8 cellular contexts compared by ENCODE assay signal in genomic region chr12:13000935-13001724, GRCh38. TPM values are rescaled to one million over a fixed set of nuclear protein-coding genes. Genes with fewer than 3 reads are reported as not detected.
DNase-seq lines count a peak whose midpoint lies in the region; ATAC-seq and TF ChIP-seq lines count a peak whose summit lies in the region.

No MANE protein-coding gene starts in this region.

- H3K27me3 Mint-ChIP-seq in activated CD4-positive, alpha-beta T cell treated with anti-CD3 and anti-CD28 coated beads, Interleukin-2, amount 10 ng/mL, durations not matched to agents 7 days and 5 days, result peaks cover 31% of the 10 kb centered on the region

- H3K27ac ChIP-seq in left lung, result peak overlapping the region; percentile 92 to 95

- CTCF ChIA-PET in activated CD4-positive, alpha-beta T cell treated with anti-CD3 and anti-CD28 coated beads, Interleukin-2, amount 10 ng/mL, durations not matched to agents 7 days and 5 days (lab: Charles Lee), result interaction anchor here (1.4 kb wide), 1 partner anchor 18 kb away, joined by 3 read pairs; no protein-coding TSS in a partner anchor

- TF ChIP-seq CTCF in AG09309 (IDR thresholded peaks at IDR 0.05; ENCODE audit: control insufficient read depth, insufficient read depth, low read depth, low read length, missing control alignments) (peak; percentile 51), left lung (IDR thresholded peaks at IDR 0.05) (peak; percentile 19 to 46)

- peak overlapping the region; percentile 55 for H3K4me3 ChIP-seq in AG09309 (ENCODE audit: control insufficient read depth, low read depth, low read length)
- peak overlapping the region; percentile 67 to 83 for H3K4me3 ChIP-seq in left lung

- peak; percentile 31 for ATAC-seq in GM18907 (IDR thresholded peaks at IDR 0.05; ENCODE audit: unreplicated experiment)
- ATAC-seq in left lung, result peak; percentile 42
- ATAC-seq in HG02884 (IDR thresholded peaks at IDR 0.05; ENCODE audit: unreplicated experiment), result no peak

- H3K27ac Mint-ChIP-seq in activated CD4-positive, alpha-beta T cell treated with anti-CD3 and anti-CD28 coated beads, Interleukin-2, amount 10 ng/mL, durations not matched to agents 7 days and 5 days, result peak overlapping the region; percentile 94

- intact Hi-C loops in left lung (cut with DNase I), result loop anchor here in 1 of 2 donors (10.0 kb wide), 2 partner anchors 84 to 224 kb away; no protein-coding TSS in a partner anchor

- DNase-seq in AG09309 (ENCODE audit: low read depth), result no peak
- DNase-seq in NCI-H1092 (lab: John Stamatoyannopoulos, UW), result peak; percentile 43
- peak; percentile 38 for DNase-seq in activated CD4-positive, alpha-beta T cell treated with anti-CD3 and anti-CD28 coated beads, Interleukin-2, amount 10 ng/mL, durations not matched to agents 7 days and 5 days
- peak; percentile 87 for DNase-seq in ecto neural progenitor cell (ENCODE audit: low spot score)
- peak; percentile 64 to 91 for DNase-seq in left lung
- DNase-seq in stimulated activated CD4-positive, alpha-beta T cell treated with anti-CD3 and anti-CD28 coated beads, Interleukin-4, amount 100 ng/mL, for 48 hours (ENCODE audit: low read depth in 2 of 2), result peak; percentile 12 to 17

- H3K9me3 Mint-ChIP-seq in activated CD4-positive, alpha-beta T cell treated with anti-CD3 and anti-CD28 coated beads, Interleukin-2, amount 10 ng/mL, durations not matched to agents 7 days and 5 days, result no peaks in the 10 kb centered on the region

- POLR2A ChIA-PET in activated CD4-positive, alpha-beta T cell treated with anti-CD3 and anti-CD28 coated beads, Interleukin-2, amount 10 ng/mL, durations not matched to agents 7 days and 5 days (lab: Charles Lee), result no interaction called here

- H3K9me3 ChIP-seq in left lung, result no peaks in the 10 kb centered on the region

- no peaks in the 10 kb centered on the region for H3K36me3 Mint-ChIP-seq in activated CD4-positive, alpha-beta T cell treated with anti-CD3 and anti-CD28 coated beads, Interleukin-2, amount 10 ng/mL, durations not matched to agents 7 days and 5 days (ENCODE audit: low read depth)

- H3K36me3 ChIP-seq in left lung, result no peaks in the 10 kb centered on the region

- peaks cover 10 to 55% of the 10 kb centered on the region in 2 donors for H3K4me1 ChIP-seq in left lung

- no peaks in the 10 kb centered on the region for H3K27me3 ChIP-seq in left lung

- H3K4me1 Mint-ChIP-seq in activated CD4-positive, alpha-beta T cell treated with anti-CD3 and anti-CD28 coated beads, Interleukin-2, amount 10 ng/mL, durations not matched to agents 7 days and 5 days, result peaks cover 29% of the 10 kb centered on the region

- peak overlapping the region; percentile 81 for H3K4me3 Mint-ChIP-seq in activated CD4-positive, alpha-beta T cell treated with anti-CD3 and anti-CD28 coated beads, Interleukin-2, amount 10 ng/mL, durations not matched to agents 7 days and 5 days

RNA-seq across cellular contexts. Expression of gene HEBP1, which starts 1.1 kb away (rescaled TPM):
- total RNA-seq in activated CD4-positive, alpha-beta T cell treated with anti-CD3 and anti-CD28 coated beads, Interleukin-2, amount 10 ng/mL, durations not matched to agents 7 days and 5 days, result 10 to 100 TPM; 19.6 to 21.2 TPM
- 10 to 100 TPM; 79.5 to 81.1 TPM for total RNA-seq in left lung

RNA-seq across cellular contexts. Expression of gene FAM234B, which starts 43.1 kb away (rescaled TPM):
- 1 to 10 TPM; 3.9 to 4.4 TPM for total RNA-seq in activated CD4-positive, alpha-beta T cell treated with anti-CD3 and anti-CD28 coated beads, Interleukin-2, amount 10 ng/mL, durations not matched to agents 7 days and 5 days
- 10 to 100 TPM in 1 of 2 donors, 1 to 10 TPM in 1; 8.3 to 11.0 TPM for total RNA-seq in left lung

RNA-seq across cellular contexts. Expression of gene GPRC5D, which starts 49.2 kb away (rescaled TPM):
- total RNA-seq in activated CD4-positive, alpha-beta T cell treated with anti-CD3 and anti-CD28 coated beads, Interleukin-2, amount 10 ng/mL, durations not matched to agents 7 days and 5 days, result under 1 TPM; 0.22 to 0.67 TPM
- total RNA-seq in left lung, result not detected
